In the genomic region with DNA sequence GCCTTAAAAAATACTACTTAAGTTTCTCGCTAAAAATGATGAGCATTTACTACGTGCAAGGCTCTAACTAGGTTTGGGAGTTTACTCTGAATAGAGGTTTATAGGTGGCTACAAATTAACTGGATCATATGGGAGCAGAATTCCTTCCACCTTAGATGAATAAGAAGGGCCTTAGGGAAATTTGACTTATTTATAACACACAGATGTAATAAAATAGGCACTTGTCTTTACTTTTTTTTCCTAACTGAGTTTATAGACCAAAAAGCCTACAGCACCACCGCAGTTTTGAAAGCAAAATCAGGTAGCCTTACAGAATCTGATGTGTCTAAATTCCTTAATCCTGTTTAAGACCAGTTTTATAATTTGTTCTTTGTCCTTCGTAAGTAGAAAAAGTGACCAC, we compare ENCODE assay signal across 1 cellular context.
TF ChIP-seq lines count a peak whose summit lies in the region.

No MANE protein-coding gene starts in this region.

TF ChIP-seq in IMR-90, 13 proteins besides CTCF, POLR2A, EP300 and RAD21:
- TF ChIP-seq RFX5 (IDR thresholded peaks at IDR 0.05; ENCODE audit: low read depth, low read length) = no peak
- no peak for TF ChIP-seq CEBPB (IDR thresholded peaks at IDR 0.05; ENCODE audit: low read depth, low read length)
- TF ChIP-seq NFE2L2 (IDR thresholded peaks at IDR 0.05; ENCODE audit: low read depth, low read length) = no peak
- TF ChIP-seq MAFK (IDR thresholded peaks at IDR 0.05; ENCODE audit: low read depth, low read length) = no peak
- TF ChIP-seq FOS (IDR thresholded peaks at IDR 0.05; ENCODE audit: low read depth, low read length) = no peak
- TF ChIP-seq SMC3 (IDR thresholded peaks at IDR 0.05; ENCODE audit: low read depth, low read length) = no peak
- no peak for TF ChIP-seq RCOR1 (IDR thresholded peaks at IDR 0.05; ENCODE audit: insufficient replicate concordance, low read length)
- no peak for TF ChIP-seq USF2 (IDR thresholded peaks at IDR 0.05; ENCODE audit: low read depth, low read length)
- no peak for TF ChIP-seq CHD1 (IDR thresholded peaks at IDR 0.05; ENCODE audit: low read depth, low read length)
- no peak for TF ChIP-seq BHLHE40 (IDR thresholded peaks at IDR 0.05; ENCODE audit: low read depth, low read length)
- TF ChIP-seq MXI1 (IDR thresholded peaks at IDR 0.05; ENCODE audit: borderline replicate concordance, low read depth, low read length) = no peak
- TF ChIP-seq, protein P1, sequence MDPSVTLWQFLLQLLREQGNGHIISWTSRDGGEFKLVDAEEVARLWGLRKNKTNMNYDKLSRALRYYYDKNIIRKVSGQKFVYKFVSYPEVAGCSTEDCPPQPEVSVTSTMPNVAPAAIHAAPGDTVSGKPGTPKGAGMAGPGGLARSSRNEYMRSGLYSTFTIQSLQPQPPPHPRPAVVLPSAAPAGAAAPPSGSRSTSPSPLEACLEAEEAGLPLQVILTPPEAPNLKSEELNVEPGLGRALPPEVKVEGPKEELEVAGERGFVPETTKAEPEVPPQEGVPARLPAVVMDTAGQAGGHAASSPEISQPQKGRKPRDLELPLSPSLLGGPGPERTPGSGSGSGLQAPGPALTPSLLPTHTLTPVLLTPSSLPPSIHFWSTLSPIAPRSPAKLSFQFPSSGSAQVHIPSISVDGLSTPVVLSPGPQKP (IDR thresholded peaks at IDR 0.05; ENCODE audit: borderline replicate concordance, low read depth, low read length) = no peak
- TF ChIP-seq MAZ (IDR thresholded peaks at IDR 0.05; ENCODE audit: borderline replicate concordance, low read depth, low read length) = no peak
